Comparison of ENCODE assay signal across 9 cellular contexts in genomic region chr14:92565718-92566115, GRCh38.
"Had no signal": no experiment of that assay in that cellular context is flagged by ENCODE, and none has a peak within 500 bp of the region (broad histone marks: within the 10 kb centered on the region; RNA-seq: fewer than 3 reads in every experiment).

No MANE protein-coding gene starts in this region.

- H3K36me3 ChIP-seq: cardiac muscle cell, transverse colon had no signal

- DNase-seq: activated B cell treated with CpG ODN at 0.5 μM for 24 hours; activated CD4-positive, alpha-beta T cell treated with anti-CD3 and anti-CD28 coated beads, Interleukin-2, amount 10 ng/mL, durations not matched to agents 24 days and 14 days; amygdala; small intestine; T-helper 17 cell; transverse colon had no signal

- H3K27ac ChIP-seq: cardiac muscle cell had no signal

- H3K27ac Mint-ChIP-seq: activated B cell treated with CpG ODN at 0.5 μM for 24 hours; activated CD4-positive, alpha-beta T cell treated with anti-CD3 and anti-CD28 coated beads, Interleukin-2, amount 10 ng/mL, durations not matched to agents 24 days and 14 days; activated naive CD4-positive, alpha-beta T cell treated with anti-CD3 and anti-CD28 coated beads, Interleukin-2, amount 50 U/mL, for 24 hours; T-helper 17 cell had no signal

- ATAC-seq: T-helper 17 cell had no signal

- H3K27me3 ChIP-seq: cardiac muscle cell, transverse colon had no signal

- H3K4me3 Mint-ChIP-seq: activated B cell treated with CpG ODN at 0.5 μM for 24 hours; activated CD4-positive, alpha-beta T cell treated with anti-CD3 and anti-CD28 coated beads, Interleukin-2, amount 10 ng/mL, durations not matched to agents 24 days and 14 days; activated naive CD4-positive, alpha-beta T cell treated with anti-CD3 and anti-CD28 coated beads, Interleukin-2, amount 50 U/mL, for 24 hours; T-helper 17 cell had no signal

- H3K9me3 Mint-ChIP-seq: activated naive CD4-positive, alpha-beta T cell treated with anti-CD3 and anti-CD28 coated beads, Interleukin-2, amount 50 U/mL, for 24 hours had no signal

- H3K27me3 Mint-ChIP-seq: activated B cell treated with CpG ODN at 0.5 μM for 24 hours; activated naive CD4-positive, alpha-beta T cell treated with anti-CD3 and anti-CD28 coated beads, Interleukin-2, amount 50 U/mL, for 24 hours; T-helper 17 cell had no signal

- H3K4me3 ChIP-seq: cardiac muscle cell, transverse colon had no signal

- FAIRE-seq: frontal cortex, small intestine had no signal
